1 cellular context compared by ENCODE assay signal in genomic region chr4:108592674-108592986, GRCh38.
TF ChIP-seq lines count a peak whose summit lies in the region.

No MANE protein-coding gene starts in this region.

TF ChIP-seq in WTC11, 78 proteins besides CTCF, POLR2A, EP300 and RAD21 (continued from another document):
- TF ChIP-seq PRDM15 (CRISPR knock-in tag; IDR thresholded peaks at IDR 0.05), result no peak
- no peak for TF ChIP-seq ZNF416 (CRISPR knock-in tag; IDR thresholded peaks at IDR 0.05)
- TF ChIP-seq ZBTB21 (CRISPR knock-in tag; IDR thresholded peaks at IDR 0.05; ENCODE audit: borderline replicate concordance), result no peak
- TF ChIP-seq ZNF425 (CRISPR knock-in tag; conservative IDR thresholded peaks at IDR 0.05), result no peak
- TF ChIP-seq JAZF1 (CRISPR knock-in tag; IDR thresholded peaks at IDR 0.05), result no peak
- no peak for TF ChIP-seq MAX (CRISPR knock-in tag; IDR thresholded peaks at IDR 0.05)
- TF ChIP-seq USF2 (CRISPR knock-in tag; IDR thresholded peaks at IDR 0.05), result no peak
- TF ChIP-seq ZNF263 (CRISPR knock-in tag; IDR thresholded peaks at IDR 0.05; ENCODE audit: low read depth), result no peak
